In genomic region chr3:134796313-134797079, GRCh38 we compare ENCODE assay signal across 8 cellular contexts. TPM values are rescaled to one million over a fixed set of nuclear protein-coding genes. Genes with fewer than 3 reads are reported as not detected.
DNase-seq lines count a peak whose midpoint lies in the region; ATAC-seq and TF ChIP-seq lines count a peak whose summit lies in the region.

No MANE protein-coding gene starts in this region.

- no peak overlapping the region for H3K27ac Mint-ChIP-seq in activated T-helper 2 cell treated with anti-CD3 and anti-CD28 coated beads, Interferon-gamma antibody, Interleukin-2, Interleukin-4, amounts not matched to agents 10 μg/mL and 5 μg/mL and 100 μg/mL, durations not matched to agents 14 hours and 24 hours and 36 hours
- H3K27ac Mint-ChIP-seq in T-cell = no peak overlapping the region

- H3K4me1 Mint-ChIP-seq in activated T-helper 2 cell treated with anti-CD3 and anti-CD28 coated beads, Interferon-gamma antibody, Interleukin-2, Interleukin-4, amounts not matched to agents 10 μg/mL and 5 μg/mL and 100 μg/mL, durations not matched to agents 14 hours and 24 hours and 36 hours (ENCODE audit: low read depth) = peaks cover 9% of the 10 kb centered on the region
- H3K4me1 Mint-ChIP-seq in T-cell = peaks cover 9 to 12% (median 9%) of the 10 kb centered on the region in 3 donors

- TF ChIP-seq POLR2A in right lobe of liver (IDR thresholded peaks at IDR 0.05) (no peak), vagina (IDR thresholded peaks at IDR 0.05) (no peak)

- ATAC-seq in heart right ventricle (peak in 1 of 8 donors; percentile 13), Right ventricle myocardium superior (ENCODE audit: poor library complexity) (no peak), right lobe of liver (peak in 1 of 4 donors; percentile 3), HG02981 (IDR thresholded peaks at IDR 0.05; ENCODE audit: unreplicated experiment) (no peak), T-cell (replicated peaks in 1 of 4) (no peak), HG03097 (IDR thresholded peaks at IDR 0.05; ENCODE audit: low FRiP score, unreplicated experiment) (no peak)

- WGBS in heart right ventricle, 2 donors = 1% methylated on average over 60 of the region's 60 CpGs
- 0% methylated on average over 20 of the region's 60 CpGs for WGBS in right lobe of liver (ENCODE audit: insufficient coverage, low coverage, low lambda C conversion rate, missing lambda C conversion rate)

- H3K27ac ChIP-seq in heart right ventricle (no peak overlapping the region), right lobe of liver (no peak overlapping the region), vagina (no peak overlapping the region)

- POLR2A ChIA-PET in T-cell (lab: Charles Lee) = no interaction called here

- TF ChIP-seq CTCF in heart right ventricle (IDR thresholded peaks at IDR 0.05) (no peak), right lobe of liver (IDR thresholded peaks at IDR 0.05) (no peak), vagina (IDR thresholded peaks at IDR 0.05) (no peak)

- CTCF ChIA-PET in T-cell (lab: Charles Lee) = interaction anchor here in 1 of 2 donors (0.9 kb wide), 1 partner anchor 1246 kb away, joined by 3 read pairs; no protein-coding TSS in a partner anchor

- H3K36me3 ChIP-seq in heart right ventricle = no peaks in the 10 kb centered on the region
- no peaks in the 10 kb centered on the region for H3K36me3 ChIP-seq in right lobe of liver
- no peaks in the 10 kb centered on the region for H3K36me3 ChIP-seq in vagina

- intact Hi-C loops in heart right ventricle (cut with DNase I) (loop anchor here in 9 of 10 donors (5.0 to 10.0 kb wide), 7 partner anchors 448 to 1248 kb away; no protein-coding TSS in a partner anchor), Right ventricle myocardium superior (cut with DNase I) (loop anchor here (5.0 to 10.0 kb wide), 2 partner anchors 448 to 711 kb away; no protein-coding TSS in a partner anchor), right lobe of liver (cut with DNase I) (loop anchor here (10.0 kb wide), 3 partner anchors 448 to 1098 kb away; no protein-coding TSS in a partner anchor), vagina (cut with DNase I) (loop anchor here (5.0 kb wide), 1 partner anchor 351 kb away; no protein-coding TSS in a partner anchor)
- intact Hi-C loops in activated T-helper 2 cell treated with anti-CD3 and anti-CD28 coated beads, Interferon-gamma antibody, Interleukin-2, Interleukin-4, amounts not matched to agents 10 μg/mL and 5 μg/mL and 100 μg/mL, durations not matched to agents 14 hours and 24 hours and 36 hours (cut with micrococcal nuclease) = loop anchor here (10.0 kb wide), 1 partner anchor 708 kb away; no protein-coding TSS in a partner anchor

- H3K4me1 ChIP-seq in heart right ventricle (peaks cover 10 to 30% (median 21%) of the 10 kb centered on the region in 9 donors), right lobe of liver (peaks cover 0 to 13% (median 3%) of the 10 kb centered on the region in 4 donors), vagina (peaks cover 24% of the 10 kb centered on the region)

- H3K27me3 Mint-ChIP-seq in activated T-helper 2 cell treated with anti-CD3 and anti-CD28 coated beads, Interferon-gamma antibody, Interleukin-2, Interleukin-4, amounts not matched to agents 10 μg/mL and 5 μg/mL and 100 μg/mL, durations not matched to agents 14 hours and 24 hours and 36 hours (ENCODE audit: low read depth) = peaks cover 49% of the 10 kb centered on the region
- peaks cover 37 to 43% of the 10 kb centered on the region in 2 donors for H3K27me3 Mint-ChIP-seq in T-cell

- H3K27me3 ChIP-seq in heart right ventricle (peaks cover 0 to 46% (median 36%) of the 10 kb centered on the region in 7 donors), right lobe of liver (peaks cover 8 to 12% of the 10 kb centered on the region in 2 donors), vagina (no peaks in the 10 kb centered on the region)

- H3K9me3 ChIP-seq in heart right ventricle (no peaks in the 10 kb centered on the region), right lobe of liver (no peaks in the 10 kb centered on the region), vagina (no peaks in the 10 kb centered on the region)

- no peaks in the 10 kb centered on the region for H3K36me3 Mint-ChIP-seq in activated T-helper 2 cell treated with anti-CD3 and anti-CD28 coated beads, Interferon-gamma antibody, Interleukin-2, Interleukin-4, amounts not matched to agents 10 μg/mL and 5 μg/mL and 100 μg/mL, durations not matched to agents 14 hours and 24 hours and 36 hours (ENCODE audit: low read depth)
- no peaks in the 10 kb centered on the region for H3K36me3 Mint-ChIP-seq in T-cell

- peak overlapping the region; percentile 41 for H3K4me3 Mint-ChIP-seq in activated T-helper 2 cell treated with anti-CD3 and anti-CD28 coated beads, Interferon-gamma antibody, Interleukin-2, Interleukin-4, amounts not matched to agents 10 μg/mL and 5 μg/mL and 100 μg/mL, durations not matched to agents 14 hours and 24 hours and 36 hours (ENCODE audit: low read depth)
- peak overlapping the region in 1 of 3 donors; percentile 83 for H3K4me3 Mint-ChIP-seq in T-cell

- DNase-seq in heart right ventricle (peak in 1 of 2 donors; percentile 20), Right ventricle myocardium superior (no peak), right lobe of liver (peak in 1 of 3 donors; percentile 48), vagina (ENCODE audit: extremely low spot score in 2 of 2) (peak; percentile 82 to 85), T-cell (no peak)
- no peak for DNase-seq in activated T-helper 2 cell treated with anti-CD3 and anti-CD28 coated beads, Interferon-gamma antibody, Interleukin-2, Interleukin-4, amounts not matched to agents 10 μg/mL and 5 μg/mL and 100 μg/mL, durations not matched to agents 14 hours and 24 hours and 36 hours (ENCODE audit: low spot score)

- no peaks in the 10 kb centered on the region for H3K9me3 Mint-ChIP-seq in activated T-helper 2 cell treated with anti-CD3 and anti-CD28 coated beads, Interferon-gamma antibody, Interleukin-2, Interleukin-4, amounts not matched to agents 10 μg/mL and 5 μg/mL and 100 μg/mL, durations not matched to agents 14 hours and 24 hours and 36 hours
- H3K9me3 Mint-ChIP-seq in T-cell = no peaks in the 10 kb centered on the region

- H3K4me3 ChIP-seq in heart right ventricle (peak overlapping the region; percentile 15 to 67 (median 58)), right lobe of liver (peak overlapping the region in 2 of 3 donors; percentile 43 to 50), vagina (peak overlapping the region; percentile 45 to 57)

RNA-seq across cellular contexts. Expression of gene EPHB1, which starts 1.4 kb away (rescaled TPM):
- 1 to 10 TPM; 1.1 to 3.4 (median 1.8) TPM for total RNA-seq in heart right ventricle
- under 1 TPM; 0.07 to 0.57 TPM for polyA plus RNA-seq in heart right ventricle
- total RNA-seq in Right ventricle myocardium superior = 1.1 TPM
- total RNA-seq in activated T-helper 2 cell treated with anti-CD3 and anti-CD28 coated beads, Interferon-gamma antibody, Interleukin-2, Interleukin-4, amounts not matched to agents 10 μg/mL and 5 μg/mL and 100 μg/mL, durations not matched to agents 14 hours and 24 hours and 36 hours = 0.71 and 1.5 TPM in 2 replicates
- total RNA-seq in right lobe of liver = 10 to 100 TPM in 1 of 6 experiments, 1 to 10 TPM in 4, under 1 TPM in 1; 0.63 to 10.9 (median 1.8) TPM
- total RNA-seq in vagina = 2.2 TPM
- total RNA-seq in T-cell = under 1 TPM in 4 of 5 donors, not detected in 1; 0.28 to 0.72 (median 0.31) TPM

Comparison
In these comparisons a context has a peak if more than half of its experiments do, and no peak if none do; other contexts are left out.
1. DNase-seq: peak in vagina (2 of 2); none in Right ventricle myocardium superior (single experiment), activated T-helper 2 cell treated with anti-CD3 and anti-CD28 coated beads, Interferon-gamma antibody, Interleukin-2, Interleukin-4, amounts not matched to agents 10 μg/mL and 5 μg/mL and 100 μg/mL, durations not matched to agents 14 hours and 24 hours and 36 hours (single experiment) and T-cell (0 of 34).
2. Peak in every context shown above with its lines, with median percentiles within 50 percentile points of each other: H3K4me3 ChIP-seq.